Comparison of ENCODE assay signal across 8 cellular contexts in the genomic region with DNA sequence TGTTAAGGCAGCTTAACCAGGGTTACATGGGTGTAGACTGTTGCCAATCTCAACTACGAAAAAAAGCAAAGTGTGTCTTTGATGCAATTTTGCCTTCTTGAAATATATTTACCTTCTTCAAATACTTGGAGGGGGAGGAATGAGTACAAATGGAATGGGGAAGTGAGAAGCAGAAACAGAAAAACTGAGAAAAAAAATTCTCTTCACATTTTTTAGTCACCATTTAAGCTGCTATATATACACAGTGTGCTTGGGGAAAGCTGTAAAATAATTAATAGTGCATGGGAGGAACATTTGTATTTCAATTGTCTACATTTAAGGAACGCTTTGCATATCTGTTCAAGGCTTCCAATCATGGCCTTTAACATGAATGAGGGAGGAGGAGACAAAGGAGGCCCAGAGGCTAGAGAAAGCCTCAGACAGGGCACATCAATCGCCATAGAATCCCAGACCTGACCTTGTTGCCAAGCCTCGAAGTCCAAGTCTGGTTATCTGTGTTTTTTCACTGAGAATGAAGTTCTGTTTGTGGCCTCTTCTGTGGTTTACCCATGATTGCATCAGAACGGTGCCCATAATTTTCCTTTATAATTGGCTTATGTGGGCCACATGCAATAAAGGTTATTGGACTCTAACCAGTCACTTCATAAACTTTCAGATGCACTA.
DNase-seq lines count a peak whose midpoint lies in the region; ATAC-seq and TF ChIP-seq lines count a peak whose summit lies in the region.

No MANE protein-coding gene starts in this region.

- H3K27me3 Mint-ChIP-seq in mesothelial cell of epicardium (ENCODE audit: low read depth), result no peaks in the 10 kb centered on the region

- DNase-seq in AG20443 (ENCODE audit: low spot score) (peak; percentile 18), KBM-7 (peak; percentile 61), astrocyte of the hippocampus (ENCODE audit: low read depth, low spot score) (peak; percentile 63), osteoblast (ENCODE audit: insufficient read length, low spot score, missing footprints) (no peak), tibial artery (no peak), mesothelial cell of epicardium (ENCODE audit: low spot score in 2 of 2, unreplicated experiment in 2 of 2) (no peak), GM10248 (ENCODE audit: extremely low spot score) (no peak)

- intact Hi-C loops in tibial artery (cut with DNase I; ENCODE audit: low total_unique reads), result no loop called here

- H3K4me1 Mint-ChIP-seq in mesothelial cell of epicardium, result peaks cover 20% of the 10 kb centered on the region

- H3K4me2 ChIP-seq in osteoblast (ENCODE audit: insufficient read depth, low read length), result peak overlapping the region; percentile 58

- no peaks in the 10 kb centered on the region for H3K79me2 ChIP-seq in osteoblast (ENCODE audit: insufficient read depth, low read length)

- peak overlapping the region; percentile 34 for H3K27ac ChIP-seq in osteoblast (ENCODE audit: low read depth, low read length)
- H3K27ac ChIP-seq in tibial artery, result no peak overlapping the region

- H3K9me3 Mint-ChIP-seq in mesothelial cell of epicardium, result peaks cover 8% of the 10 kb centered on the region

- CTCF ChIA-PET in GM10248 (lab: Yijun Ruan, JAX), result interaction anchor here (0.6 to 5.3 kb wide), 62 partner anchors 8 to 1487 kb away, joined by 3 to 77 read pairs (median 4); no protein-coding TSS in a partner anchor

- no peak overlapping the region for H3K4me3 Mint-ChIP-seq in mesothelial cell of epicardium

- in situ Hi-C loops in KBM-7 (cut with MboI; ENCODE audit: low pct_unique_long_range_greater_than_20kb, low sequenced_read_pairs), result no loop called here

- H3K36me3 ChIP-seq in osteoblast (ENCODE audit: insufficient read depth, low read length), result no peaks in the 10 kb centered on the region
- H3K36me3 ChIP-seq in tibial artery, result no peaks in the 10 kb centered on the region

- H3K36me3 Mint-ChIP-seq in mesothelial cell of epicardium, result no peaks in the 10 kb centered on the region

- H3K4me1 ChIP-seq in osteoblast (ENCODE audit: insufficient read depth, low read length) (peaks cover 13% of the 10 kb centered on the region), tibial artery (peaks cover 0 to 7% (median 6%) of the 10 kb centered on the region in 4 donors)

- no peaks in the 10 kb centered on the region for H4K20me1 ChIP-seq in osteoblast (ENCODE audit: insufficient read depth, low read length)

- no peak overlapping the region for H3K27ac Mint-ChIP-seq in mesothelial cell of epicardium

- H3K27me3 ChIP-seq in osteoblast (ENCODE audit: insufficient read depth, low read length) (no peaks in the 10 kb centered on the region), tibial artery (no peaks in the 10 kb centered on the region)

- H3K4me3 ChIP-seq in osteoblast (ENCODE audit: insufficient read depth, low read length) (no peak overlapping the region), tibial artery (no peak overlapping the region)

- peak; percentile 58 for ATAC-seq in GM21360 (IDR thresholded peaks at IDR 0.05; ENCODE audit: unreplicated experiment)

- TF ChIP-seq CTCF in osteoblast (IDR thresholded peaks at IDR 0.05; ENCODE audit: extremely low read depth, low read depth, low read length) (no peak), tibial artery (IDR thresholded peaks at IDR 0.05) (no peak), mesothelial cell of epicardium (IDR thresholded peaks at IDR 0.05; ENCODE audit: unreplicated experiment) (no peak), GM10248 (IDR thresholded peaks at IDR 0.05; ENCODE audit: control extremely low read depth, extremely low read depth, low read depth, missing control alignments) (no peak)

- H3K9me3 ChIP-seq in osteoblast (ENCODE audit: low read depth, low read length), result no peaks in the 10 kb centered on the region
- no peaks in the 10 kb centered on the region for H3K9me3 ChIP-seq in tibial artery

- peak overlapping the region; percentile 90 for H2AFZ ChIP-seq in osteoblast (ENCODE audit: low read length)

- POLR2A ChIA-PET in GM10248 (lab: Yijun Ruan, JAX), result no interaction called here

Comparison
In these comparisons a context has a peak if more than half of its experiments do, and no peak if none do; other contexts are left out.
1. DNase-seq: peak in AG20443 (single experiment), KBM-7 (single experiment) and astrocyte of the hippocampus (single experiment); none in osteoblast (single experiment), tibial artery (0 of 2), mesothelial cell of epicardium (0 of 2) and GM10248 (single experiment).